Comparison of ENCODE assay signal across 22 cellular contexts in the genomic region with DNA sequence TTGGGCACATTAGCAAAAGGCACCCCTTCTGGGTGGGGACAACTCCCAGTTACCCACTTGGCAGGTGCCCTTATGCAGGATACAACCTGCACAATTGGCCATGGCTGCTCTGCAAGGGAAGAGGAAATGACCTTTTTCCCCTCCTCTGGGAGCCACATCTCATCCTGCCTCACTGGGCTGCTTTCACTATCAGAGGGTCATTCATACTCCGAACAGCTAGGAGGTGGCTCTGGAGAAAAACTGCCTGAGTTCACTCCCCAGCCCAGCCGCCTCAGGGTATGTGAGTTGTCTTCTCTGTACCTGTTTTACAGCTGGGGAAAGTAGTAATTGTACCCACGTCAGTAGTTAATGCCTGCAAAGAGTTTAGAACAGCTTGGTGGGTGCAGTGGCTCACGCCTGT. TPM values are rescaled to one million over a fixed set of nuclear protein-coding genes. Genes with fewer than 3 reads are reported as not detected.
DNase-seq lines count a peak whose midpoint lies in the region; ATAC-seq, FAIRE-seq and TF ChIP-seq lines count a peak whose summit lies in the region.
"Had no signal": no experiment of that assay in that cellular context is flagged by ENCODE, and none has a peak within 500 bp of the region (broad histone marks: within the 10 kb centered on the region; RNA-seq: fewer than 3 reads in every experiment).

No MANE protein-coding gene starts in this region.

- no peaks in the 10 kb centered on the region for H3K27me3 Mint-ChIP-seq in endodermal cell (ENCODE audit: insufficient read depth)
- no peaks in the 10 kb centered on the region for H3K27me3 Mint-ChIP-seq in stimulated activated naive CD8-positive, alpha-beta T cell treated with anti-CD3 and anti-CD28 coated beads, Interleukin-15, amount 100 ng/mL, for 72 hours
- H3K27me3 Mint-ChIP-seq: activated B cell treated with CpG ODN at 0.5 μM for 24 hours had no signal

- peak overlapping the region in 3 of 4 donors; percentile 17 to 79 (median 67) for H3K27ac ChIP-seq in Peyer's patch
- no peak overlapping the region for H3K27ac ChIP-seq in endodermal cell (ENCODE audit: low read depth, low read length)
- peak overlapping the region; percentile 8 for H3K27ac ChIP-seq in keratinocyte (ENCODE audit: control insufficient read depth, insufficient read depth, low read length)
- H3K27ac ChIP-seq in gastrocnemius medialis, result peak overlapping the region; percentile 38 to 77 (median 69)
- no peak overlapping the region for H3K27ac ChIP-seq in pancreas
- H3K27ac ChIP-seq: ovary, tibial artery had no signal

- intact Hi-C loops in gastrocnemius medialis (cut with DNase I; ENCODE audit: low total_unique reads), result loop anchor here (10.0 kb wide), 1 partner anchor 74 kb away; no protein-coding TSS in a partner anchor
- intact Hi-C loops in pancreas (cut with DNase I), result no loop called here

- no peaks in the 10 kb centered on the region for H3K9me1 ChIP-seq in keratinocyte (ENCODE audit: control insufficient read depth, extremely low read depth, insufficient read depth, low read length)

- dilution Hi-C loops in keratinocyte (cut with MboI; ENCODE audit: extremely low pct_ligation_motif_present, low sequenced_read_pairs), result no loop called here

- no peaks in the 10 kb centered on the region for H4K20me1 ChIP-seq in keratinocyte (ENCODE audit: control insufficient read depth, extremely low read depth, insufficient read depth, low read length)

- H3K4me1 ChIP-seq in Peyer's patch (peaks cover 0 to 20% (median 6%) of the 10 kb centered on the region in 4 donors), endodermal cell (ENCODE audit: control insufficient read depth, insufficient read depth, low read length) (no peaks in the 10 kb centered on the region), keratinocyte (ENCODE audit: control insufficient read depth, extremely low read depth, insufficient read depth, low read length) (peaks cover 45% of the 10 kb centered on the region), gastrocnemius medialis (peaks cover 0 to 6% of the 10 kb centered on the region in 2 donors), pancreas (no peaks in the 10 kb centered on the region), HAP-1 (peaks cover 4% of the 10 kb centered on the region)
- H3K4me1 ChIP-seq: BE2C had no signal

- H3K9me3 Mint-ChIP-seq in endodermal cell, result no peaks in the 10 kb centered on the region
- no peaks in the 10 kb centered on the region for H3K9me3 Mint-ChIP-seq in stimulated activated naive CD8-positive, alpha-beta T cell treated with anti-CD3 and anti-CD28 coated beads, Interleukin-15, amount 100 ng/mL, for 72 hours
- H3K9me3 Mint-ChIP-seq: activated B cell treated with CpG ODN at 0.5 μM for 24 hours; T-helper 1 cell treated with Interleukin-12 subunit alpha and Interleukin-12 subunit beta and Interleukin-4 antibody, amounts not matched to agents 30 μg/mL and 1 μg/mL, for 36 hours had no signal

- TF ChIP-seq CTCF in Peyer's patch (IDR thresholded peaks at IDR 0.05), result peak in 3 of 6 experiments; percentile 21 to 33 (median 26)
- TF ChIP-seq CTCF in endodermal cell (conservative IDR thresholded peaks at IDR 0.05), result no peak
- TF ChIP-seq CTCF in keratinocyte (optimal IDR thresholded peaks at IDR 0.05 in 1 of 3, IDR thresholded peaks at IDR 0.05 in 1 of 3, conservative IDR thresholded peaks at IDR 0.05 in 1 of 3; ENCODE audit: extremely low read depth in 1 of 3, insufficient read depth in 2 of 3, low read length in 3 of 3), result peak in 1 of 3 experiments; percentile 7
- TF ChIP-seq CTCF in gastrocnemius medialis (IDR thresholded peaks at IDR 0.05 in 4 of 5, conservative IDR thresholded peaks at IDR 0.05 in 1 of 5), result peak in 1 of 5 experiments; percentile 7
- TF ChIP-seq CTCF in pancreas (IDR thresholded peaks at IDR 0.05), result no peak

- FAIRE-seq in keratinocyte (lab: Jason Lieb, UNC), result peak; percentile 46
- FAIRE-seq in pancreas (lab: Jason Lieb, UNC), result no peak
- FAIRE-seq: GM12892, HTR-8/SVneo, islet of Langerhans had no signal

- peaks cover 21% of the 10 kb centered on the region for H3K36me3 Mint-ChIP-seq in endodermal cell (ENCODE audit: low read depth)

- H3K4me3 ChIP-seq in Peyer's patch (no peak overlapping the region), endodermal cell (ENCODE audit: low read length) (no peak overlapping the region), keratinocyte (ENCODE audit: control insufficient read depth in 2 of 3, extremely low read depth in 1 of 3, insufficient read depth in 2 of 3, low read depth in 1 of 3, low read length in 3 of 3) (no peak overlapping the region), gastrocnemius medialis (no peak overlapping the region), pancreas (no peak overlapping the region), HAP-1 (no peak overlapping the region)
- H3K4me3 ChIP-seq: MG63, ovary, smooth muscle cell, tibial artery had no signal

- H3K4me1 Mint-ChIP-seq in endodermal cell, result peaks cover 10% of the 10 kb centered on the region
- H3K4me1 Mint-ChIP-seq in stimulated activated naive CD8-positive, alpha-beta T cell treated with anti-CD3 and anti-CD28 coated beads, Interleukin-15, amount 100 ng/mL, for 72 hours, result peaks cover 22% of the 10 kb centered on the region

- peaks cover 2% of the 10 kb centered on the region for H3K79me2 ChIP-seq in keratinocyte (ENCODE audit: control insufficient read depth, insufficient read depth, low read length)

- TF ChIP-seq POLR2A in Peyer's patch (IDR thresholded peaks at IDR 0.05) (peak in 1 of 2 donors; percentile 1), gastrocnemius medialis (IDR thresholded peaks at IDR 0.05) (peak in 1 of 2 donors; percentile 38)

- H3K36me3 ChIP-seq in Peyer's patch (peaks cover 0 to 13% (median 0%) of the 10 kb centered on the region in 3 donors), endodermal cell (ENCODE audit: control insufficient read depth, insufficient read depth, low read length) (peaks cover 16% of the 10 kb centered on the region), keratinocyte (ENCODE audit: control insufficient read depth in 2 of 2, extremely low read depth in 1 of 2, insufficient read depth in 2 of 2, low read length in 2 of 2) (peaks cover 2 to 6% of the 10 kb centered on the region in 2 experiments), gastrocnemius medialis (peaks cover 0 to 17% of the 10 kb centered on the region in 2 donors), pancreas (peaks cover 0 to 3% (median 0%) of the 10 kb centered on the region in 3 donors), HAP-1 (replicated peaks) (peaks cover 26% of the 10 kb centered on the region)
- H3K36me3 ChIP-seq: ovary had no signal

- DNase-seq in Peyer's patch (no peak), endodermal cell (peak; percentile 36), keratinocyte (ENCODE audit: low read depth, low spot score) (no peak), gastrocnemius medialis (no peak), NCI-H2029 (lab: John Stamatoyannopoulos, UW) (no peak), pancreas (no peak), HAP-1 (ENCODE audit: low spot score in 2 of 2) (no peak)
- DNase-seq in stimulated activated naive CD8-positive, alpha-beta T cell treated with anti-CD3 and anti-CD28 coated beads, Interleukin-15, amount 100 ng/mL, for 72 hours, result no peak
- DNase-seq: activated B cell treated with CpG ODN at 0.5 μM for 24 hours; activated effector memory CD4-positive, alpha-beta T cell treated with Interleukin-2 at 50 U/mL for 16 hours; BE2C; MG63; NCI-H187; NCI-H446 treated with DMSO at 0.1 percent for 48 hours; ovary; SHP77; tibial artery had no signal

- no peak overlapping the region for H3K4me3 Mint-ChIP-seq in endodermal cell
- no peak overlapping the region for H3K4me3 Mint-ChIP-seq in stimulated activated naive CD8-positive, alpha-beta T cell treated with anti-CD3 and anti-CD28 coated beads, Interleukin-15, amount 100 ng/mL, for 72 hours
- H3K4me3 Mint-ChIP-seq: activated B cell treated with CpG ODN at 0.5 μM for 24 hours; T-helper 1 cell treated with Interleukin-12 subunit alpha and Interleukin-12 subunit beta and Interleukin-4 antibody, amounts not matched to agents 30 μg/mL and 1 μg/mL, for 36 hours had no signal

- 94 to 97% methylated on average over 2 to 4 of the region's 4 CpGs for WGBS in endodermal cell (ENCODE audit: insufficient coverage in 1 of 2, insufficient read length in 1 of 2), 2 experiments
- 85 to 86% methylated on average over 4 of the region's 4 CpGs for WGBS in pancreas, 2 donors

- in situ Hi-C loops in gastrocnemius medialis (cut with MboI; ENCODE audit: low sequenced_read_pairs in 4 of 4), result loop anchor here in 2 of 4 donors (10.0 to 25.0 kb wide), 2 partner anchors 54 to 197 kb away; a partner anchor contains a TSS
- in situ Hi-C loops in HAP-1 (cut with MboI; ENCODE audit: low sequenced_read_pairs), result loop anchor here (25.0 kb wide), 1 partner anchor 403 kb away; no protein-coding TSS in a partner anchor

- no peak overlapping the region for H3K27ac Mint-ChIP-seq in endodermal cell
- H3K27ac Mint-ChIP-seq in stimulated activated naive CD8-positive, alpha-beta T cell treated with anti-CD3 and anti-CD28 coated beads, Interleukin-15, amount 100 ng/mL, for 72 hours, result no peak overlapping the region
- H3K27ac Mint-ChIP-seq: activated B cell treated with CpG ODN at 0.5 μM for 24 hours; T-helper 1 cell treated with Interleukin-12 subunit alpha and Interleukin-12 subunit beta and Interleukin-4 antibody, amounts not matched to agents 30 μg/mL and 1 μg/mL, for 36 hours had no signal

- H2AFZ ChIP-seq in keratinocyte (ENCODE audit: control insufficient read depth, low read length), result no peak overlapping the region

- no peak overlapping the region for H3K9ac ChIP-seq in endodermal cell (ENCODE audit: extremely low read depth, low read length, poor library complexity, severe bottlenecking)
- H3K9ac ChIP-seq in keratinocyte (ENCODE audit: control insufficient read depth, extremely low read depth, insufficient read depth, low read length), result no peak overlapping the region

- ATAC-seq in gastrocnemius medialis (peak in 1 of 2 donors; percentile 45), pancreas (no peak)
- no peak for ATAC-seq in stimulated activated naive CD8-positive, alpha-beta T cell treated with anti-CD3 and anti-CD28 coated beads, Interleukin-15, amount 100 ng/mL, for 72 hours

- H3K9me3 ChIP-seq in Peyer's patch, result no peaks in the 10 kb centered on the region
- H3K9me3 ChIP-seq in endodermal cell (ENCODE audit: control insufficient read depth, low read length), result no peaks in the 10 kb centered on the region
- no peaks in the 10 kb centered on the region for H3K9me3 ChIP-seq in keratinocyte (ENCODE audit: control insufficient read depth, low read depth, low read length)
- no peaks in the 10 kb centered on the region for H3K9me3 ChIP-seq in gastrocnemius medialis
- H3K9me3 ChIP-seq in pancreas, result no peaks in the 10 kb centered on the region
- H3K9me3 ChIP-seq in HAP-1, result no peaks in the 10 kb centered on the region
- H3K9me3 ChIP-seq: BE2C, MG63, ovary, tibial artery had no signal

- H3K4me2 ChIP-seq in keratinocyte (ENCODE audit: control insufficient read depth, extremely low read depth, insufficient read depth, low read depth, low read length), result peak overlapping the region; percentile 7
- H3K4me2 ChIP-seq: smooth muscle cell had no signal

- H3K27me3 ChIP-seq in Peyer's patch, result no peaks in the 10 kb centered on the region
- H3K27me3 ChIP-seq in endodermal cell (ENCODE audit: control insufficient read depth, insufficient read depth, low read length, poor library complexity, severe bottlenecking), result no peaks in the 10 kb centered on the region
- H3K27me3 ChIP-seq in keratinocyte (ENCODE audit: control insufficient read depth, extremely low read depth, insufficient read depth, low read length), result no peaks in the 10 kb centered on the region
- H3K27me3 ChIP-seq in gastrocnemius medialis, result no peaks in the 10 kb centered on the region
- no peaks in the 10 kb centered on the region for H3K27me3 ChIP-seq in pancreas
- H3K27me3 ChIP-seq in HAP-1 (ENCODE audit: low read depth), result no peaks in the 10 kb centered on the region
- H3K27me3 ChIP-seq: BE2C, MG63, ovary, tibial artery had no signal

RNA-seq across cellular contexts. Expression of a gene that starts 7.1 kb away (rescaled TPM):
- total RNA-seq in Peyer's patch, result 1,000 to 10,000 TPM in 1 of 4 donors, 100 to 1,000 TPM in 3; 360 to 1,049 (median 814) TPM
- total RNA-seq in endodermal cell, result 100 to 1,000 TPM; 378 to 437 TPM
- 322 TPM for polyA plus RNA-seq in endodermal cell (2013, experiment 1 of 2)
- polyA plus RNA-seq in endodermal cell (2013, experiment 2 of 2), result 298 TPM
- 463 to 720 TPM (median 526 TPM) in 3 replicates for polyA plus RNA-seq in keratinocyte
- polyA plus RNA-seq in keratinocyte (2011; ENCODE audit: low read depth), result 762 TPM
- 452 and 468 TPM in 2 replicates for polyA plus RNA-seq in keratinocyte (2011; cell fraction: cytosol; rRNA removed)
- polyA plus RNA-seq in keratinocyte (2011; cell fraction: nucleus; rRNA removed), result 1,020 and 1,377 TPM in 2 replicates
- polyA plus RNA-seq in keratinocyte (2012; ENCODE audit: low replicate concordance), result 537 and 1,150 TPM in 2 replicates
- 417 to 1,584 TPM (median 501 TPM) in 3 replicates for polyA minus RNA-seq in keratinocyte
- 376 TPM for polyA minus RNA-seq in keratinocyte (2011; cell fraction: cytosol; rRNA and poly(A)+ RNA removed)
- polyA minus RNA-seq in keratinocyte (2011; cell fraction: nucleus; rRNA and poly(A)+ RNA removed), result 400 and 697 TPM in 2 replicates
- 10 to 100 TPM; 32.0 to 85.3 (median 63.9) TPM for total RNA-seq in gastrocnemius medialis
- total RNA-seq in pancreas, result 100 to 1,000 TPM; 137 to 284 (median 189) TPM
- polyA plus RNA-seq in pancreas, result 100 to 1,000 TPM in 1 of 2 donors, 10 to 100 TPM in 1; 98.2 to 195 TPM

RNA-seq across cellular contexts. Expression of a gene that starts 21.4 kb away (rescaled TPM):
- total RNA-seq in Peyer's patch (100 to 1,000 TPM; 314 to 442 (median 369) TPM), endodermal cell (100 to 1,000 TPM; 303 to 334 TPM), gastrocnemius medialis (100 to 1,000 TPM; 619 to 975 (median 681) TPM), pancreas (100 to 1,000 TPM in 5 of 6 donors, 10 to 100 TPM in 1; 93.5 to 140 (median 131) TPM)
- polyA plus RNA-seq in endodermal cell (2013, experiment 1 of 2), result 248 TPM
- 218 TPM for polyA plus RNA-seq in endodermal cell (2013, experiment 2 of 2)
- polyA plus RNA-seq in keratinocyte (240 to 304 TPM (median 260 TPM) in 3 replicates), pancreas (100 to 1,000 TPM; 107 to 162 TPM)
- polyA plus RNA-seq in keratinocyte (2011; ENCODE audit: low read depth), result 262 TPM
- 399 and 557 TPM in 2 replicates for polyA plus RNA-seq in keratinocyte (2011; cell fraction: cytosol; rRNA removed)
- polyA plus RNA-seq in keratinocyte (2011; cell fraction: nucleus; rRNA removed), result 275 and 357 TPM in 2 replicates
- polyA plus RNA-seq in keratinocyte (2012; ENCODE audit: low replicate concordance), result 276 and 339 TPM in 2 replicates
- 344 to 553 TPM (median 352 TPM) in 3 replicates for polyA minus RNA-seq in keratinocyte
- polyA minus RNA-seq in keratinocyte (2011; cell fraction: cytosol; rRNA and poly(A)+ RNA removed), result 270 TPM
- 60.8 and 84.1 TPM in 2 replicates for polyA minus RNA-seq in keratinocyte (2011; cell fraction: nucleus; rRNA and poly(A)+ RNA removed)

RNA-seq across cellular contexts. Expression of a gene that starts 22.6 kb away (rescaled TPM):
- total RNA-seq in Peyer's patch (100 to 1,000 TPM in 1 of 4 donors, 10 to 100 TPM in 1, 1 to 10 TPM in 2; 7.0 to 116 (median 10.4) TPM), endodermal cell (10 to 100 TPM; 12.3 to 17.8 TPM), gastrocnemius medialis (under 1 TPM in 3 of 4 donors, not detected in 1; 0.31 to 0.97 (median 0.78) TPM), pancreas (1 to 10 TPM in 5 of 6 donors, under 1 TPM in 1; 0.79 to 3.8 (median 2.6) TPM)
- polyA plus RNA-seq in endodermal cell (2013, experiment 1 of 2), result 3.8 TPM
- polyA plus RNA-seq in endodermal cell (2013, experiment 2 of 2), result 5.5 TPM
- polyA plus RNA-seq in keratinocyte (0.22 to 0.25 TPM in 2 of 3 replicates, not detected in the other), pancreas (10 to 100 TPM in 1 of 2 donors, 1 to 10 TPM in 1; 2.6 to 43.4 TPM)
- not detected for polyA plus RNA-seq in keratinocyte (2011; ENCODE audit: low read depth)
- polyA plus RNA-seq in keratinocyte (2011; cell fraction: cytosol; rRNA removed), result 0.06 TPM in 1 of 2 replicates, not detected in the other
- polyA plus RNA-seq in keratinocyte (2011; cell fraction: nucleus; rRNA removed), result 0.52 and 0.60 TPM in 2 replicates
- polyA plus RNA-seq in keratinocyte (2012; ENCODE audit: low replicate concordance), result 0.23 and 0.81 TPM in 2 replicates
- not detected in 3 replicates for polyA minus RNA-seq in keratinocyte
- not detected for polyA minus RNA-seq in keratinocyte (2011; cell fraction: cytosol; rRNA and poly(A)+ RNA removed)
- not detected in 2 replicates for polyA minus RNA-seq in keratinocyte (2011; cell fraction: nucleus; rRNA and poly(A)+ RNA removed)

Comparison
In these comparisons a context has a peak if more than half of its experiments do, and no peak if none do; other contexts are left out.
1. H3K27ac ChIP-seq: peak in Peyer's patch (3 of 4), keratinocyte (single experiment) and gastrocnemius medialis (4 of 4); none in endodermal cell (single experiment) and pancreas (0 of 4).